ENCODE assay signal across 14 cellular contexts in the genomic region with DNA sequence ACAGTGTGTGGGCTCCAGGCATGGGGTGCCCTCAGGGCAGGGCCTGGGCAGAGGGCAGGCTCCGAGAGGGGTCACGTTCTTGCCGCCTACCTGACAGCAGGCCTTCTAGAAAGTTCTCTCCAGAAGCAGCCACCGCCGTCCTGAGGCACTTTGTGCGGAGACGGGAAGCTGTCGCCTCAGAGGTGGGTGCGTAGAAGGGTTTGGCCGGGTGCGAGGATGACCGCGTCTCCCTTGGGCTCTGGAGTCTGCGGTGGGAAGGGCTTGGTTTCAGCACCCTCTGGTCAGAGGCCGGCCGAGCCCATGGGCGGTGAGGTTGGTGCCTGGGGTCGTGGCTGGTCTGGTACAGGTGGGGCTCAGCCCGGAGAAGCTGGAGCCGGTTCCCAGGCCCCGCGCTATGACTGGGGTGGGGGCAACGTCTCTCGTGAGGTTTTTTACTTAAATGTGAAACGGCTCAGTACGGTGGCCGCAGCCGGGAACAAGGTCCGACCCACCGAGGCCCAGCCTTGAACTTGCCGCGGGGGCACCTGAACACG. TPM values are rescaled to one million over a fixed set of nuclear protein-coding genes. Genes with fewer than 3 reads are reported as not detected.
DNase-seq lines count a peak whose midpoint lies in the region; ATAC-seq and TF ChIP-seq lines count a peak whose summit lies in the region.
"Had no signal": no experiment of that assay in that cellular context is flagged by ENCODE, and none has a peak within 500 bp of the region (broad histone marks: within the 10 kb centered on the region; RNA-seq: fewer than 3 reads in every experiment).

No MANE protein-coding gene starts in this region.

- TF ChIP-seq CTCF in Calu3 (IDR thresholded peaks at IDR 0.05; ENCODE audit: unreplicated experiment) (no peak), breast epithelium (IDR thresholded peaks at IDR 0.05) (no peak), prostate gland (IDR thresholded peaks at IDR 0.05) (no peak)

- TF ChIP-seq POLR2A in breast epithelium (IDR thresholded peaks at IDR 0.05) (no peak), prostate gland (IDR thresholded peaks at IDR 0.05) (no peak)

- BruUV-seq in Calu3 (replicated peaks; lab: Mats Ljungman, UMichigan): no TSS peak

- peak overlapping the region; percentile 90 to 92 for H3K27ac ChIP-seq in breast epithelium
- peak overlapping the region; percentile 92 to 95 for H3K27ac ChIP-seq in prostate gland

- CTCF ChIA-PET in Calu3 (lab: Charles Lee): interaction anchor here (1.4 to 1.9 kb wide), 2 partner anchors 41 to 100 kb away, joined by 7 to 8 read pairs; no protein-coding TSS in a partner anchor

- H3K36me3 ChIP-seq in breast epithelium (no peaks in the 10 kb centered on the region), prostate gland (no peaks in the 10 kb centered on the region)

- no peak for ATAC-seq in HG03432 (IDR thresholded peaks at IDR 0.05; ENCODE audit: unreplicated experiment)
- ATAC-seq: activated CD4-positive, alpha-beta T cell treated with anti-CD3 and anti-CD28 coated beads for 36 hours had no signal

- H3K4me3 ChIP-seq in breast epithelium: peak overlapping the region in 2 of 3 donors; percentile 62 to 63
- H3K4me3 ChIP-seq in prostate gland: peak overlapping the region; percentile 45 to 62

- H3K27me3 Mint-ChIP-seq in Calu3 (ENCODE audit: unreplicated experiment): no peaks in the 10 kb centered on the region
- H3K27me3 Mint-ChIP-seq in activated T-helper 1 cell treated with anti-CD3 and anti-CD28 coated beads, Interleukin-12 subunit alpha, Interleukin-12 subunit beta, Interleukin-2, Interleukin-4 antibody, amounts not matched to agents 30 ng/mL and 10 ng/mL and 1 ng/mL, durations not matched to agents 14 hours and 24 hours and 36 hours (ENCODE audit: insufficient read depth): no peaks in the 10 kb centered on the region

- DNase-seq in Calu3 (no peak), breast epithelium (ENCODE audit: low spot score in 2 of 2) (no peak), kidney tubule cell (ENCODE audit: low spot score) (peak; percentile 47), prostate gland (ENCODE audit: low spot score) (no peak), NCI-H128 (lab: John Stamatoyannopoulos, UW; ENCODE audit: unreplicated experiment) (no peak), NCI-H1694 (lab: John Stamatoyannopoulos, UW) (no peak)
- DNase-seq in activated T-helper 1 cell treated with anti-CD3 and anti-CD28 coated beads, Interleukin-12 subunit alpha, Interleukin-12 subunit beta, Interleukin-2, Interleukin-4 antibody, amounts not matched to agents 30 ng/mL and 10 ng/mL and 1 ng/mL, durations not matched to agents 14 hours and 24 hours and 36 hours (ENCODE audit: low spot score): no peak
- DNase-seq: activated CD4-positive, alpha-beta T cell treated with anti-CD3 and anti-CD28 coated beads for 36 hours; activated T-cell treated with anti-CD3 and anti-CD28 coated beads, Interleukin-2, amount 50 U/mL, for 1 hour; NCI-H524 treated with DMSO at 0.1 percent for 48 hours; stimulated activated naive CD4-positive, alpha-beta T cell treated with Interleukin-2 at 50 U/mL for 16 hours had no signal

- peak overlapping the region; percentile 92 for H3K27ac Mint-ChIP-seq in Calu3 (ENCODE audit: unreplicated experiment)
- no peak overlapping the region for H3K27ac Mint-ChIP-seq in activated T-helper 1 cell treated with anti-CD3 and anti-CD28 coated beads, Interleukin-12 subunit alpha, Interleukin-12 subunit beta, Interleukin-2, Interleukin-4 antibody, amounts not matched to agents 30 ng/mL and 10 ng/mL and 1 ng/mL, durations not matched to agents 14 hours and 24 hours and 36 hours
- H3K27ac Mint-ChIP-seq: activated CD4-positive, alpha-beta T cell treated with anti-CD3 and anti-CD28 coated beads for 36 hours had no signal

- peaks cover 0 to 10% of the 10 kb centered on the region in 2 donors for H3K27me3 ChIP-seq in breast epithelium
- H3K27me3 ChIP-seq in prostate gland (replicated peaks; ENCODE audit: insufficient read depth): no peaks in the 10 kb centered on the region

- WGBS in prostate gland: 45% methylated on average over 33 of the region's 33 CpGs

- peak overlapping the region; percentile 96 for H3K4me3 Mint-ChIP-seq in Calu3 (ENCODE audit: low read depth, unreplicated experiment)
- H3K4me3 Mint-ChIP-seq in activated T-helper 1 cell treated with anti-CD3 and anti-CD28 coated beads, Interleukin-12 subunit alpha, Interleukin-12 subunit beta, Interleukin-2, Interleukin-4 antibody, amounts not matched to agents 30 ng/mL and 10 ng/mL and 1 ng/mL, durations not matched to agents 14 hours and 24 hours and 36 hours: no peak overlapping the region
- H3K4me3 Mint-ChIP-seq: activated CD4-positive, alpha-beta T cell treated with anti-CD3 and anti-CD28 coated beads for 36 hours had no signal

- no peaks in the 10 kb centered on the region for H3K9me3 Mint-ChIP-seq in Calu3 (ENCODE audit: low read depth, unreplicated experiment)
- H3K9me3 Mint-ChIP-seq in activated T-helper 1 cell treated with anti-CD3 and anti-CD28 coated beads, Interleukin-12 subunit alpha, Interleukin-12 subunit beta, Interleukin-2, Interleukin-4 antibody, amounts not matched to agents 30 ng/mL and 10 ng/mL and 1 ng/mL, durations not matched to agents 14 hours and 24 hours and 36 hours: no peaks in the 10 kb centered on the region

- intact Hi-C loops in Calu3 (cut with micrococcal nuclease; ENCODE audit: unreplicated experiment) (loop anchor here (2.0 to 10.0 kb wide), 2 partner anchors 41 to 71 kb away; partner anchors contain the start of genes B3GALT6 and SDF4), breast epithelium (cut with DNase I; ENCODE audit: low total_unique reads) (no loop called here), prostate gland (cut with DNase I) (no loop called here)
- intact Hi-C loops in activated T-helper 1 cell treated with anti-CD3 and anti-CD28 coated beads, Interleukin-12 subunit alpha, Interleukin-12 subunit beta, Interleukin-2, Interleukin-4 antibody, amounts not matched to agents 30 ng/mL and 10 ng/mL and 1 ng/mL, durations not matched to agents 14 hours and 24 hours and 36 hours (cut with micrococcal nuclease): no loop called here

- H3K4me1 ChIP-seq in breast epithelium: peaks cover 4 to 11% of the 10 kb centered on the region in 2 donors
- H3K4me1 ChIP-seq in prostate gland (replicated peaks): peaks cover 13% of the 10 kb centered on the region

- peaks cover 9% of the 10 kb centered on the region for H3K4me1 Mint-ChIP-seq in Calu3 (ENCODE audit: low read depth, unreplicated experiment)
- H3K4me1 Mint-ChIP-seq in activated T-helper 1 cell treated with anti-CD3 and anti-CD28 coated beads, Interleukin-12 subunit alpha, Interleukin-12 subunit beta, Interleukin-2, Interleukin-4 antibody, amounts not matched to agents 30 ng/mL and 10 ng/mL and 1 ng/mL, durations not matched to agents 14 hours and 24 hours and 36 hours (ENCODE audit: low read depth): no peaks in the 10 kb centered on the region
- H3K4me1 Mint-ChIP-seq: activated CD4-positive, alpha-beta T cell treated with anti-CD3 and anti-CD28 coated beads for 36 hours had no signal

- H3K9me3 ChIP-seq in breast epithelium: no peaks in the 10 kb centered on the region
- no peaks in the 10 kb centered on the region for H3K9me3 ChIP-seq in prostate gland

- H3K36me3 Mint-ChIP-seq in Calu3 (ENCODE audit: insufficient read depth, unreplicated experiment): peaks cover 64% of the 10 kb centered on the region
- H3K36me3 Mint-ChIP-seq in activated T-helper 1 cell treated with anti-CD3 and anti-CD28 coated beads, Interleukin-12 subunit alpha, Interleukin-12 subunit beta, Interleukin-2, Interleukin-4 antibody, amounts not matched to agents 30 ng/mL and 10 ng/mL and 1 ng/mL, durations not matched to agents 14 hours and 24 hours and 36 hours (ENCODE audit: low read depth): no peaks in the 10 kb centered on the region

RNA-seq across cellular contexts. Expression of gene TTLL10, which starts 10.1 kb away (rescaled TPM):
- total RNA-seq in Calu3 (2022) (2.4 and 3.5 TPM in 2 replicates), breast epithelium (under 1 TPM; 0.15 to 0.33 (median 0.16) TPM), prostate gland (1 to 10 TPM in 1 of 2 donors, under 1 TPM in 1; 0.77 to 7.3 TPM)
- total RNA-seq in activated T-helper 1 cell treated with anti-CD3 and anti-CD28 coated beads, Interleukin-12 subunit alpha, Interleukin-12 subunit beta, Interleukin-2, Interleukin-4 antibody, amounts not matched to agents 30 ng/mL and 10 ng/mL and 1 ng/mL, durations not matched to agents 14 hours and 24 hours and 36 hours: 0.10 and 0.15 TPM in 2 replicates
- total RNA-seq: activated CD4-positive, alpha-beta T cell treated with anti-CD3 and anti-CD28 coated beads for 36 hours; H4; myocyte had no signal

RNA-seq across cellular contexts. Expression of gene TNFRSF18, which starts 42.8 kb away (rescaled TPM):
- total RNA-seq in Calu3 (2022) (0.66 TPM in 1 of 2 replicates, not detected in the other), breast epithelium (1 to 10 TPM in 2 of 3 donors, not detected in 1; 1.9 to 5.9 TPM), prostate gland (1 to 10 TPM; 3.1 to 3.5 TPM)
- total RNA-seq in activated T-helper 1 cell treated with anti-CD3 and anti-CD28 coated beads, Interleukin-12 subunit alpha, Interleukin-12 subunit beta, Interleukin-2, Interleukin-4 antibody, amounts not matched to agents 30 ng/mL and 10 ng/mL and 1 ng/mL, durations not matched to agents 14 hours and 24 hours and 36 hours: 350 and 356 TPM in 2 replicates
- total RNA-seq: H4, myocyte had no signal

RNA-seq across cellular contexts. Expression of gene C1orf159, which starts 47.7 kb away (rescaled TPM):
- 32.4 and 34.7 TPM in 2 replicates for total RNA-seq in Calu3 (2022)
- 10 to 100 TPM in 2 of 3 donors, 1 to 10 TPM in 1; 6.9 to 24.0 (median 12.5) TPM for total RNA-seq in breast epithelium
- total RNA-seq in prostate gland: 10 to 100 TPM; 20.0 to 26.4 TPM
- total RNA-seq in activated T-helper 1 cell treated with anti-CD3 and anti-CD28 coated beads, Interleukin-12 subunit alpha, Interleukin-12 subunit beta, Interleukin-2, Interleukin-4 antibody, amounts not matched to agents 30 ng/mL and 10 ng/mL and 1 ng/mL, durations not matched to agents 14 hours and 24 hours and 36 hours: 30.0 and 30.3 TPM in 2 replicates

RNA-seq across cellular contexts. Expression of gene TNFRSF4, which starts 50.3 kb away (rescaled TPM):
- total RNA-seq in Calu3 (2022) (not detected in 2 replicates), breast epithelium (1 to 10 TPM in 2 of 3 donors, under 1 TPM in 1; 0.64 to 2.3 (median 1.6) TPM), prostate gland (1 to 10 TPM in 1 of 2 donors, under 1 TPM in 1; 0.50 to 3.0 TPM)
- 788 and 811 TPM in 2 replicates for total RNA-seq in activated T-helper 1 cell treated with anti-CD3 and anti-CD28 coated beads, Interleukin-12 subunit alpha, Interleukin-12 subunit beta, Interleukin-2, Interleukin-4 antibody, amounts not matched to agents 30 ng/mL and 10 ng/mL and 1 ng/mL, durations not matched to agents 14 hours and 24 hours and 36 hours
- total RNA-seq: H4, myocyte had no signal

Comparison
In these comparisons a context has a peak if more than half of its experiments do, and no peak if none do; other contexts are left out.
1. RNA of gene TNFRSF18, which starts 42.8 kb away (total RNA-seq): 350 to 356 TPM in activated T-helper 1 cell treated with anti-CD3 and anti-CD28 coated beads, Interleukin-12 subunit alpha, Interleukin-12 subunit beta, Interleukin-2, Interleukin-4 antibody, amounts not matched to agents 30 ng/mL and 10 ng/mL and 1 ng/mL, durations not matched to agents 14 hours and 24 hours and 36 hours; 3.1 to 3.5 TPM in prostate gland, 1.9 to 5.9 TPM in breast epithelium and 0.66 TPM in Calu3; every median in the first group is over 10 times any median in the second.